Comparison of ENCODE assay signal across 12 cellular contexts in the genomic region with DNA sequence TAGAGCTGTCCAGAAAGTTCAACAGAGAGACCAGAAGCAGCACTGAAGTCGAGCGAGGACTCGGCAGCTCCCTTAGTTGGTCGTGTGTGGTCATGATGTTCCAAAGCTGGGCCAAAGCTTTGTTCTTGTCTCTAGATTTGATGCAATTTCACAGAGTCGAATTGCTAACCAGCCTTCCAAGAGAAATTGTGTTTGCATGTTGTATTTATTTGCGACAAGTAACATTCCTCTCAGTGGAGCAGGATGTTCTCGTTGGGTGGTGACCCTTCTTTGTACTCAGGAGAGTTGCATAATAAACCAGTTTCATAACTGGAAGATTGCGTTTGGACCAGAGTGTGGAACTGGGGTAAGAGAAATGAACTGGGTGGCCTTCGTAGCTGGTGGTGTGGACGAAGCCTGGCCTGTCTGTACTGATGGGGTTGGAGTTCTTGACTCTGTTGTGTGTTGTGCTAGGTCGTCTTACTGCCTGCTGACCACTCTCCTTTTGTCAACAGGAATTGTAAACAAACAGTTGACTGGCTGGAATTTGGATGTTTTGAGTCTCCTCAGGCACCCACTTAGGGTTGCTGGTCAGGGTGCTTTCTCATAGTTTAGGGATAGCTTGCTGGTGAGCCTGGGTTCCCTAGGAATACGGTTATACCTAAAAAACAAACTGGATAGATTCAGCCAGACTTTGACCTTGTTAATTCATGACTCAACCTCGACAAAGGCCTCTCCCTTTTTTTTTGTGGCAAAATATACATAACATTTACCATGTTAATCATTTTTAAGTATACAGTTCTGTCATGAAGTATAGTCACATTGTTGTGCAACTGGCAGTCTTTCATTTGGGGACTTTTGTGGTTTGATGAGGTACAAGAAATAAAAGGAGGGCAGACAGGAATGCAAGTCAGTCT. TPM values are rescaled to one million over a fixed set of nuclear protein-coding genes. Genes with fewer than 3 reads are reported as not detected.
DNase-seq lines count a peak whose midpoint lies in the region; ATAC-seq and TF ChIP-seq lines count a peak whose summit lies in the region.
"Had no signal": no experiment of that assay in that cellular context is flagged by ENCODE, and none has a peak within 500 bp of the region (broad histone marks: within the 10 kb centered on the region; RNA-seq: fewer than 3 reads in every experiment).

No MANE protein-coding gene starts in this region.

- no peak overlapping the region for H3K4me3 ChIP-seq in ovary

- TF ChIP-seq CTCF in Calu3 (IDR thresholded peaks at IDR 0.05; ENCODE audit: unreplicated experiment) = no peak
- no peak for TF ChIP-seq CTCF in RWPE1 (conservative IDR thresholded peaks at IDR 0.05; ENCODE audit: low read depth)
- TF ChIP-seq CTCF in ovary (IDR thresholded peaks at IDR 0.05) = no peak

- ATAC-seq in HG02970 (IDR thresholded peaks at IDR 0.05; ENCODE audit: low FRiP score, unreplicated experiment) = no peak
- no peak for ATAC-seq in GM18907 (IDR thresholded peaks at IDR 0.05; ENCODE audit: unreplicated experiment)

- peaks cover 2% of the 10 kb centered on the region for H3K4me1 ChIP-seq in ovary (ENCODE audit: insufficient read depth)

- H3K9me3 Mint-ChIP-seq in Calu3 (ENCODE audit: low read depth, unreplicated experiment) = peaks cover 6% of the 10 kb centered on the region
- peaks cover 3% of the 10 kb centered on the region for H3K9me3 Mint-ChIP-seq in activated naive CD4-positive, alpha-beta T cell treated with anti-CD3 and anti-CD28 coated beads, Interleukin-2, amount 10 ng/mL, durations not matched to agents 7 days and 5 days
- H3K9me3 Mint-ChIP-seq: activated naive CD4-positive, alpha-beta T cell treated with anti-CD3 and anti-CD28 coated beads, Interleukin-2, amount 50 U/mL, for 72 hours had no signal

- TF ChIP-seq POLR2A in ovary (IDR thresholded peaks at IDR 0.05) = no peak

- H3K36me3 ChIP-seq in ovary = no peaks in the 10 kb centered on the region

- H3K27ac Mint-ChIP-seq in Calu3 (ENCODE audit: unreplicated experiment) = peak overlapping the region; percentile 45
- no peak overlapping the region for H3K27ac Mint-ChIP-seq in activated naive CD4-positive, alpha-beta T cell treated with anti-CD3 and anti-CD28 coated beads, Interleukin-2, amount 10 ng/mL, durations not matched to agents 7 days and 5 days
- H3K27ac Mint-ChIP-seq: activated naive CD4-positive, alpha-beta T cell treated with anti-CD3 and anti-CD28 coated beads, Interleukin-2, amount 50 U/mL, for 72 hours had no signal

- 55 to 66% (median 60%) methylated on average over 13 of the region's 13 CpGs for whole genome bisulfite sequencing in ovary, 3 donors

- no peaks in the 10 kb centered on the region for H3K9me3 ChIP-seq in ovary

- no peak for DNase-seq in Calu3
- DNase-seq in RWPE1 (ENCODE audit: low spot score) = no peak
- DNase-seq in fibroblast of the conjunctiva (ENCODE audit: low read depth) = peak; percentile 75
- DNase-seq in renal cortical epithelial cell (ENCODE audit: low read depth) = peak; percentile 29
- DNase-seq in ovary = no peak
- DNase-seq in activated naive CD4-positive, alpha-beta T cell treated with anti-CD3 and anti-CD28 coated beads, Interleukin-2, amount 10 ng/mL, durations not matched to agents 7 days and 5 days = no peak
- DNase-seq: DMS 273 treated with DMSO at 0.1 percent for 48 hours; NCI-H1930; stimulated activated CD8-positive, alpha-beta memory T cell treated with anti-CD3 and anti-CD28 coated beads, Interleukin-4, amount 100 ng/mL, for 48 hours had no signal

- peaks cover 42% of the 10 kb centered on the region for H3K36me3 Mint-ChIP-seq in Calu3 (ENCODE audit: insufficient read depth, unreplicated experiment)
- H3K36me3 Mint-ChIP-seq in activated naive CD4-positive, alpha-beta T cell treated with anti-CD3 and anti-CD28 coated beads, Interleukin-2, amount 10 ng/mL, durations not matched to agents 7 days and 5 days = peaks cover 18% of the 10 kb centered on the region

- H3K27ac ChIP-seq in RWPE1 (peak overlapping the region; percentile 39), ovary (no peak overlapping the region)

- CTCF ChIA-PET in Calu3 (lab: Charles Lee) (no interaction called here), RWPE1 (lab: Yijun Ruan, JAX) (interaction anchor here (0.5 to 0.6 kb wide), 2 partner anchors 159 to 525 kb away, joined by 4 to 6 read pairs; no protein-coding TSS in a partner anchor)
- CTCF ChIA-PET in activated naive CD4-positive, alpha-beta T cell treated with anti-CD3 and anti-CD28 coated beads, Interleukin-2, amount 10 ng/mL, durations not matched to agents 7 days and 5 days (lab: Charles Lee) = interaction anchor here (0.6 to 1.1 kb wide), 2 partner anchors 73 to 252 kb away, joined by 3 read pairs; no protein-coding TSS in a partner anchor

- H3K4me1 Mint-ChIP-seq in Calu3 (ENCODE audit: low read depth, unreplicated experiment) = peaks cover 39% of the 10 kb centered on the region
- peaks cover 4% of the 10 kb centered on the region for H3K4me1 Mint-ChIP-seq in activated naive CD4-positive, alpha-beta T cell treated with anti-CD3 and anti-CD28 coated beads, Interleukin-2, amount 10 ng/mL, durations not matched to agents 7 days and 5 days

- intact Hi-C loops in Calu3 (cut with micrococcal nuclease; ENCODE audit: unreplicated experiment) (loop anchor here (2.0 to 10.0 kb wide), 2 partner anchors 131 to 163 kb away; a partner anchor contains a TSS), ovary (cut with DNase I) (no loop called here)

- TF ChIP-seq EP300 in ovary (IDR thresholded peaks at IDR 0.05) = no peak

- no peaks in the 10 kb centered on the region for H3K27me3 ChIP-seq in ovary

- BruUV-seq in Calu3 (replicated peaks; lab: Mats Ljungman, UMichigan) = TSS peak; percentile 1

- H3K4me3 Mint-ChIP-seq in Calu3 (ENCODE audit: low read depth, unreplicated experiment) = peak overlapping the region; percentile 49
- no peak overlapping the region for H3K4me3 Mint-ChIP-seq in activated naive CD4-positive, alpha-beta T cell treated with anti-CD3 and anti-CD28 coated beads, Interleukin-2, amount 10 ng/mL, durations not matched to agents 7 days and 5 days

- H3K27me3 Mint-ChIP-seq in Calu3 (ENCODE audit: unreplicated experiment) = no peaks in the 10 kb centered on the region
- peaks cover 19% of the 10 kb centered on the region for H3K27me3 Mint-ChIP-seq in activated naive CD4-positive, alpha-beta T cell treated with anti-CD3 and anti-CD28 coated beads, Interleukin-2, amount 10 ng/mL, durations not matched to agents 7 days and 5 days

- POLR2A ChIA-PET in RWPE1 (lab: Yijun Ruan, JAX; ENCODE audit: low non-redundant PET) = no interaction called here

RNA-seq across cellular contexts. Expression of a gene that starts 28.9 kb away (rescaled TPM):
- 0.47 and 0.85 TPM in 2 replicates for total RNA-seq in Calu3 (2022)
- total RNA-seq in renal cortical epithelial cell = not detected in 2 replicates
- total RNA-seq in ovary = 10 to 100 TPM in 1 of 7 donors, 1 to 10 TPM in 5, under 1 TPM in 1; 0.95 to 21.1 (median 1.8) TPM
- under 1 TPM; 0.33 to 0.58 TPM for polyA plus RNA-seq in ovary

RNA-seq across cellular contexts. Expression of a gene that starts 57.7 kb away (rescaled TPM):
- 84.4 and 85.6 TPM in 2 replicates for total RNA-seq in Calu3 (2022)
- 93.1 and 107 TPM in 2 replicates for total RNA-seq in renal cortical epithelial cell
- total RNA-seq in ovary = 10 to 100 TPM; 29.0 to 63.5 (median 46.8) TPM
- 10 to 100 TPM; 14.0 to 29.0 TPM for polyA plus RNA-seq in ovary

Comparison
In these comparisons a context has a peak if more than half of its experiments do, and no peak if none do; other contexts are left out.
1. DNase-seq: peak in fibroblast of the conjunctiva (single experiment) and renal cortical epithelial cell (single experiment); none in Calu3 (single experiment), RWPE1 (single experiment), ovary (0 of 5) and activated naive CD4-positive, alpha-beta T cell treated with anti-CD3 and anti-CD28 coated beads, Interleukin-2, amount 10 ng/mL, durations not matched to agents 7 days and 5 days (single experiment).